ENCODE assay signal across 21 cellular contexts in the genomic region with DNA sequence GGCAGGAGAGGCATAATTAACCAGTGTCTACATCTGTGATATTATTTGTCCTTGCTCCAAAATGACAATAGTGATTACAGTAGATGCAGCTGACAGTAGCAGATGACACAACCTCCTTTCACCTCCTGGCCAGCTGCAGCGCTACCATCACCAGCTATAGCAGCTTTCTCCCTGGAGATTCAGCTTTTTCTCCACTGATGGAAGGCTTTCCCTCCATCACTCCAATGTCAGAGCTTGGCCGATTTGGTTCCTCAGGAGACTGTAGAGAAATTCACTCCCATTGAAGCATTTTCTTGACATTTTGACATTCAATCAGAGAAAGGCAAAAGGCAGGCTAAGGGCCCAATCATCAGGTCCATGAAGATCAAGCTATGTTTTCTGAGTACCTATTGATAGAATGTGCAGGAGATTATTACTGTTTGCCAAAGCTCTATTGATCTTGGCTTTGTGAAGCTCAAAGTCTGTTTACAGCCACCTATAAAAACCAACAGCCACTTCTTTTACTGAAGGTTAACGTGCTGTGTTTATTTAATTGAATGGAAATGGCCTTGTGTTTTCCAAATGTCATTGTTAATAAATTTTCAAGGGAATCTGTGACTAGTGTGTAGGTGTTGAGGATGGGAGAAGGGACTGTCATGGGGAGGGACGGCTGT.
DNase-seq lines count a peak whose midpoint lies in the region; ATAC-seq, FAIRE-seq and TF ChIP-seq lines count a peak whose summit lies in the region.
"Had no signal": no experiment of that assay in that cellular context is flagged by ENCODE, and none has a peak within 500 bp of the region (broad histone marks: within the 10 kb centered on the region; RNA-seq: fewer than 3 reads in every experiment).

No MANE protein-coding gene starts in this region.

- H3K27me3 ChIP-seq in pancreas = no peaks in the 10 kb centered on the region
- no peaks in the 10 kb centered on the region for H3K27me3 ChIP-seq in SK-N-SH (ENCODE audit: insufficient read depth)
- H3K27me3 ChIP-seq: BE2C had no signal

- no peaks in the 10 kb centered on the region for H3K9me2 ChIP-seq in SK-N-SH

- CTCF ChIA-PET in SK-N-SH (lab: Yijun Ruan, JAX) = no interaction called here

- peak; percentile 95 for ATAC-seq in left colon
- ATAC-seq in pancreas = peak; percentile 74 to 91 (median 81)
- ATAC-seq: GM12878 had no signal

- 32 to 37% methylated on average over 4 of the region's 4 CpGs for WGBS in pancreas, 2 donors
- 58% methylated on average over 4 of the region's 4 CpGs for WGBS in SK-N-SH (ENCODE audit: low lambda C conversion rate)

- H3K36me3 ChIP-seq in pancreas = no peaks in the 10 kb centered on the region
- no peaks in the 10 kb centered on the region for H3K36me3 ChIP-seq in SK-N-SH (replicated peaks in 1 of 2; ENCODE audit: control insufficient read depth in 1 of 2, insufficient read depth in 2 of 2, low read length in 1 of 2)
- H3K36me3 ChIP-seq: BE2C, HAP-1 had no signal

- H3K9me3 ChIP-seq in pancreas = no peaks in the 10 kb centered on the region
- no peaks in the 10 kb centered on the region for H3K9me3 ChIP-seq in SK-N-SH
- H3K9me3 ChIP-seq: BE2C, HAP-1 had no signal

- DNase-seq in NCI-H1092 treated with DMSO at 0.1 percent for 48 hours (lab: John Stamatoyannopoulos, UW) (peak; percentile 51), NCI-H1092 (lab: John Stamatoyannopoulos, UW) (no peak), NCI-H1694 treated with DMSO at 0.1 percent for 48 hours (lab: John Stamatoyannopoulos, UW) (peak; percentile 91), left colon (no peak), pancreas (no peak), SK-N-SH (no peak), NCI-H2196 treated with DMSO at 0.1 percent for 48 hours (lab: John Stamatoyannopoulos, UW; ENCODE audit: unreplicated experiment) (no peak), cerebellum (ENCODE audit: low spot score) (no peak)
- DNase-seq: 8988T; BE2C; CD4-positive, alpha-beta T cell; GDM1; KBM-7; NCI-H524 treated with DMSO at 0.1 percent for 48 hours; NK-92 treated with Interleukin-12 subunit alpha and Interleukin-12 subunit beta, amount 100 ng/mL, for 24 hours; OCI-M1; RPMI8226; SIG-M5 had no signal

- H3K9ac ChIP-seq in SK-N-SH = no peak overlapping the region

- FAIRE-seq in pancreas (lab: Jason Lieb, UNC) = no peak
- FAIRE-seq: GM12878, GM18507 had no signal

- no peak overlapping the region for H3K27ac ChIP-seq in pancreas
- H3K27ac ChIP-seq in SK-N-SH (ENCODE audit: low read depth in 2 of 2, low read length in 1 of 2) = no peak overlapping the region

- H3K4me1 ChIP-seq in pancreas = peaks cover 5 to 8% (median 7%) of the 10 kb centered on the region in 3 donors
- H3K4me1 ChIP-seq in SK-N-SH (ENCODE audit: control insufficient read depth in 1 of 2, insufficient read depth in 2 of 2, low read depth in 1 of 2, low read length in 1 of 2) = no peaks in the 10 kb centered on the region; a peak in 1 of 4 replicates
- H3K4me1 ChIP-seq: BE2C, HAP-1 had no signal

- H4K20me1 ChIP-seq in SK-N-SH (ENCODE audit: insufficient read depth) = no peaks in the 10 kb centered on the region

- no peak for TF ChIP-seq CTCF in pancreas (IDR thresholded peaks at IDR 0.05)
- no peak for TF ChIP-seq CTCF in SK-N-SH (IDR thresholded peaks at IDR 0.05)

- intact Hi-C loops in left colon (cut with DNase I, micrococcal nuclease) = no loop called here
- intact Hi-C loops in pancreas (cut with DNase I) = no loop called here

- H3F3A ChIP-seq in SK-N-SH (replicated peaks; ENCODE audit: insufficient read depth) = no peaks in the 10 kb centered on the region

- no peak overlapping the region for H3K4me3 ChIP-seq in pancreas
- no peak overlapping the region for H3K4me3 ChIP-seq in SK-N-SH (ENCODE audit: low read depth in 2 of 2, low read length in 1 of 2)
- H3K4me3 ChIP-seq: GM12878, HAP-1 had no signal

- H3K4me2 ChIP-seq in SK-N-SH = no peak overlapping the region

- H3K79me2 ChIP-seq in SK-N-SH (ENCODE audit: insufficient read depth) = no peaks in the 10 kb centered on the region

- TF ChIP-seq EP300 in SK-N-SH (IDR thresholded peaks at IDR 0.05; ENCODE audit: borderline replicate concordance in 1 of 2, low read depth in 1 of 2, low read length in 1 of 2) = no peak

- H2AFZ ChIP-seq in SK-N-SH (ENCODE audit: low read depth) = no peak overlapping the region

- no peak for TF ChIP-seq RAD21 in SK-N-SH (IDR thresholded peaks at IDR 0.05; ENCODE audit: low read length)

- POLR2A ChIA-PET in SK-N-SH (lab: Yijun Ruan, JAX) = no interaction called here

TF ChIP-seq in SK-N-SH, 30 proteins besides CTCF, POLR2A, EP300 and RAD21:
- no peak for TF ChIP-seq MEF2A (IDR thresholded peaks at IDR 0.05; ENCODE audit: borderline replicate concordance, low read depth)
- no peak for TF ChIP-seq TCF12 (IDR thresholded peaks at IDR 0.05)
- no peak for TF ChIP-seq CHD2 (IDR thresholded peaks at IDR 0.05; ENCODE audit: low read length, partially characterized antibody)
- TF ChIP-seq SMC3 (IDR thresholded peaks at IDR 0.05; ENCODE audit: low read depth, low read length) = no peak
- no peak for TF ChIP-seq YY1 (IDR thresholded peaks at IDR 0.05; ENCODE audit: low read depth)
- TF ChIP-seq, protein P1, sequence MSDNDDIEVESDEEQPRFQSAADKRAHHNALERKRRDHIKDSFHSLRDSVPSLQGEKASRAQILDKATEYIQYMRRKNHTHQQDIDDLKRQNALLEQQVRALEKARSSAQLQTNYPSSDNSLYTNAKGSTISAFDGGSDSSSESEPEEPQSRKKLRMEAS (IDR thresholded peaks at IDR 0.05; ENCODE audit: low read depth) = no peak
- TF ChIP-seq EZH2phosphoT487 (IDR thresholded peaks at IDR 0.05; ENCODE audit: borderline replicate concordance, low read depth) = no peak
- TF ChIP-seq, protein P2, sequence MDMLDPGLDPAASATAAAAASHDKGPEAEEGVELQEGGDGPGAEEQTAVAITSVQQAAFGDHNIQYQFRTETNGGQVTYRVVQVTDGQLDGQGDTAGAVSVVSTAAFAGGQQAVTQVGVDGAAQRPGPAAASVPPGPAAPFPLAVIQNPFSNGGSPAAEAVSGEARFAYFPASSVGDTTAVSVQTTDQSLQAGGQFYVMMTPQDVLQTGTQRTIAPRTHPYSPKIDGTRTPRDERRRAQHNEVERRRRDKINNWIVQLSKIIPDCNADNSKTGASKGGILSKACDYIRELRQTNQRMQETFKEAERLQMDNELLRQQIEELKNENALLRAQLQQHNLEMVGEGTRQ (IDR thresholded peaks at IDR 0.05; ENCODE audit: borderline replicate concordance, low read depth, low read length) = no peak
- TF ChIP-seq, protein P3, sequence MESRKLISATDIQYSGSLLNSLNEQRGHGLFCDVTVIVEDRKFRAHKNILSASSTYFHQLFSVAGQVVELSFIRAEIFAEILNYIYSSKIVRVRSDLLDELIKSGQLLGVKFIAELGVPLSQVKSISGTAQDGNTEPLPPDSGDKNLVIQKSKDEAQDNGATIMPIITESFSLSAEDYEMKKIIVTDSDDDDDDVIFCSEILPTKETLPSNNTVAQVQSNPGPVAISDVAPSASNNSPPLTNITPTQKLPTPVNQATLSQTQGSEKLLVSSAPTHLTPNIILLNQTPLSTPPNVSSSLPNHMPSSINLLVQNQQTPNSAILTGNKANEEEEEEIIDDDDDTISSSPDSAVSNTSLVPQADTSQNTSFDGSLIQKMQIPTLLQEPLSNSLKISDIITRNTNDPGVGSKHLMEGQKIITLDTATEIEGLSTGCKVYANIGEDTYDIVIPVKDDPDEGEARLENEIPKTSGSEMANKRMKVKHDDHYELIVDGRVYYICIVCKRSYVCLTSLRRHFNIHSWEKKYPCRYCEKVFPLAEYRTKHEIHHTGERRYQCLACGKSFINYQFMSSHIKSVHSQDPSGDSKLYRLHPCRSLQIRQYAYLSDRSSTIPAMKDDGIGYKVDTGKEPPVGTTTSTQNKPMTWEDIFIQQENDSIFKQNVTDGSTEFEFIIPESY (IDR thresholded peaks at IDR 0.05; ENCODE audit: borderline replicate concordance, low read depth) = no peak
- no peak for TF ChIP-seq JUND (IDR thresholded peaks at IDR 0.05)
- no peak for TF ChIP-seq FOXM1 (IDR thresholded peaks at IDR 0.05; ENCODE audit: low read depth)
- TF ChIP-seq TEAD4 (IDR thresholded peaks at IDR 0.05; ENCODE audit: borderline replicate concordance, insufficient read depth) = no peak
- no peak for TF ChIP-seq TAF1 (IDR thresholded peaks at IDR 0.05; ENCODE audit: borderline replicate concordance, low read depth, low read length)
- no peak for TF ChIP-seq RCOR1 (IDR thresholded peaks at IDR 0.05; ENCODE audit: low read length)
- TF ChIP-seq, protein P4, sequence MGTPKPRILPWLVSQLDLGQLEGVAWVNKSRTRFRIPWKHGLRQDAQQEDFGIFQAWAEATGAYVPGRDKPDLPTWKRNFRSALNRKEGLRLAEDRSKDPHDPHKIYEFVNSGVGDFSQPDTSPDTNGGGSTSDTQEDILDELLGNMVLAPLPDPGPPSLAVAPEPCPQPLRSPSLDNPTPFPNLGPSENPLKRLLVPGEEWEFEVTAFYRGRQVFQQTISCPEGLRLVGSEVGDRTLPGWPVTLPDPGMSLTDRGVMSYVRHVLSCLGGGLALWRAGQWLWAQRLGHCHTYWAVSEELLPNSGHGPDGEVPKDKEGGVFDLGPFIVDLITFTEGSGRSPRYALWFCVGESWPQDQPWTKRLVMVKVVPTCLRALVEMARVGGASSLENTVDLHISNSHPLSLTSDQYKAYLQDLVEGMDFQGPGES (IDR thresholded peaks at IDR 0.05; ENCODE audit: low read depth, low read length) = no peak
TF ChIP-seq in SK-N-SH: peak in this region for 0.

Comparison
In these comparisons a context has a peak if more than half of its experiments do, and no peak if none do; other contexts are left out.
1. DNase-seq: peak in NCI-H1092 treated with DMSO at 0.1 percent for 48 hours (single experiment) and NCI-H1694 treated with DMSO at 0.1 percent for 48 hours (single experiment); none in NCI-H1092 (single experiment), left colon (0 of 2), pancreas (0 of 6), SK-N-SH (single experiment), NCI-H2196 treated with DMSO at 0.1 percent for 48 hours (single experiment) and cerebellum (single experiment).